ENCODE assay signal across 9 cellular contexts in the genomic region with DNA sequence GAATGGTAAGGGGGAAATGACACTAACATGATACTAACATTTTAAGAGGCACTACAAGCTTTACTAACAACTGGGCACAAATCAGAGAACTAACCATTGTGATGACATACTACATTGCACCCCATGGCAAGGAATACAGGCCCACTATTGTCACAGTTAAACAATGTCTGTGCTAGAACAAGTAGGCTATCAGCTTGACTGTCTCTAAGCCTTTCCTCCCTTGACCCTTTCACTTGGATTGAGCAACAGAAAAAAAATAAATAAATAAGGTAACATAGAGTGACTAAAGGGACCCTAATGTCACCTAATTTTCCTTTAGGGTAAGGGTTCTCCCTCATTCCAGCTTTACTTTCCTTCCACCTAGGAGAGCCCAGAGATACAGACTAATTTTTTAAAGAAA. TPM values are rescaled to one million over a fixed set of nuclear protein-coding genes. Genes with fewer than 3 reads are reported as not detected.
A peak's percentile ranks its signal among the peaks of the same experiment; 100 is the strongest.
DNase-seq lines count a peak whose midpoint lies in the region; ATAC-seq lines count a peak whose summit lies in the region.
"Had no signal": no experiment of that assay in that cellular context is flagged by ENCODE, and none has a peak within 500 bp of the region (broad histone marks: within the 10 kb centered on the region; RNA-seq: fewer than 3 reads in every experiment).

No MANE protein-coding gene starts in this region.

- POLR2A ChIA-PET in activated naive CD8-positive, alpha-beta T cell treated with anti-CD3 and anti-CD28 coated beads, Interleukin-2, amount 10 ng/mL, durations not matched to agents 7 days and 5 days (lab: Charles Lee): interaction anchor here (0.6 to 1.4 kb wide), 5 partner anchors 98 to 155 kb away, joined by 3 to 4 read pairs (median 3); no protein-coding TSS in a partner anchor

- ATAC-seq in activated naive CD8-positive, alpha-beta T cell treated with anti-CD3 and anti-CD28 coated beads, Interleukin-2, amount 10 ng/mL, durations not matched to agents 7 days and 5 days (ENCODE audit: low read depth): no peak
- no peak for ATAC-seq in stimulated activated memory B cell treated with anti-CD40 and anti-IgM and Interleukin-4, amounts not matched to agents 10 μg/mL and 1 μg/mL and 100 μg/mL, for 72 hours
- no peak for ATAC-seq in GM18502 (IDR thresholded peaks at IDR 0.05; ENCODE audit: poor library complexity, unreplicated experiment)
- ATAC-seq in GM19463 (IDR thresholded peaks at IDR 0.05; ENCODE audit: unreplicated experiment): no peak

- H3K27me3 ChIP-seq in HUES48 (ENCODE audit: control insufficient read depth, insufficient read depth, low read length): no peaks in the 10 kb centered on the region
- H3K27me3 ChIP-seq in iPS-20b (ENCODE audit: insufficient read depth, low read length): no peaks in the 10 kb centered on the region

- peak overlapping the region; percentile 95 for H3K4me3 Mint-ChIP-seq in activated naive CD8-positive, alpha-beta T cell treated with anti-CD3 and anti-CD28 coated beads, Interleukin-2, amount 10 ng/mL, durations not matched to agents 7 days and 5 days
- peak overlapping the region; percentile 68 for H3K4me3 Mint-ChIP-seq in stimulated activated memory B cell treated with anti-CD40 and anti-IgM and Interleukin-4, amounts not matched to agents 10 μg/mL and 1 μg/mL and 100 μg/mL, for 72 hours

- H3K9me3 Mint-ChIP-seq in activated naive CD8-positive, alpha-beta T cell treated with anti-CD3 and anti-CD28 coated beads, Interleukin-2, amount 10 ng/mL, durations not matched to agents 7 days and 5 days: no peaks in the 10 kb centered on the region
- no peaks in the 10 kb centered on the region for H3K9me3 Mint-ChIP-seq in stimulated activated memory B cell treated with anti-CD40 and anti-IgM and Interleukin-4, amounts not matched to agents 10 μg/mL and 1 μg/mL and 100 μg/mL, for 72 hours

- H3K4me3 ChIP-seq in HUES48 (ENCODE audit: low read depth, low read length): peak overlapping the region; percentile 30; the same call in 1 of the 2 replicates
- H3K4me3 ChIP-seq in iPS-20b (ENCODE audit: low read length): peak overlapping the region; percentile 84; the same call in 1 of the 2 replicates

- peak overlapping the region; percentile 75 for H3K27ac Mint-ChIP-seq in activated naive CD8-positive, alpha-beta T cell treated with anti-CD3 and anti-CD28 coated beads, Interleukin-2, amount 10 ng/mL, durations not matched to agents 7 days and 5 days
- H3K27ac Mint-ChIP-seq in stimulated activated memory B cell treated with anti-CD40 and anti-IgM and Interleukin-4, amounts not matched to agents 10 μg/mL and 1 μg/mL and 100 μg/mL, for 72 hours: peak overlapping the region; percentile 84

- peaks cover 60% of the 10 kb centered on the region for H3K4me1 Mint-ChIP-seq in activated naive CD8-positive, alpha-beta T cell treated with anti-CD3 and anti-CD28 coated beads, Interleukin-2, amount 10 ng/mL, durations not matched to agents 7 days and 5 days
- H3K4me1 Mint-ChIP-seq in stimulated activated memory B cell treated with anti-CD40 and anti-IgM and Interleukin-4, amounts not matched to agents 10 μg/mL and 1 μg/mL and 100 μg/mL, for 72 hours: peaks cover 50% of the 10 kb centered on the region

- H3K9me3 ChIP-seq in HUES48 (ENCODE audit: control insufficient read depth, insufficient read depth, low read length): no peaks in the 10 kb centered on the region
- no peaks in the 10 kb centered on the region for H3K9me3 ChIP-seq in iPS-20b (ENCODE audit: insufficient read depth, low read depth, low read length)

- H3K36me3 ChIP-seq in HUES48 (ENCODE audit: control insufficient read depth, insufficient read depth, low read length) (peaks cover 80% of the 10 kb centered on the region), iPS-20b (ENCODE audit: insufficient read depth, low read depth, low read length) (peaks cover 86% of the 10 kb centered on the region)

- H3K36me3 Mint-ChIP-seq in activated naive CD8-positive, alpha-beta T cell treated with anti-CD3 and anti-CD28 coated beads, Interleukin-2, amount 10 ng/mL, durations not matched to agents 7 days and 5 days: peaks cover 70% of the 10 kb centered on the region
- peaks cover 66% of the 10 kb centered on the region for H3K36me3 Mint-ChIP-seq in stimulated activated memory B cell treated with anti-CD40 and anti-IgM and Interleukin-4, amounts not matched to agents 10 μg/mL and 1 μg/mL and 100 μg/mL, for 72 hours

- H3K27ac ChIP-seq in HUES48 (ENCODE audit: low read depth, low read length): no peak overlapping the region
- no peak overlapping the region for H3K27ac ChIP-seq in iPS-20b (ENCODE audit: low read length)

- H3K27me3 Mint-ChIP-seq in activated naive CD8-positive, alpha-beta T cell treated with anti-CD3 and anti-CD28 coated beads, Interleukin-2, amount 10 ng/mL, durations not matched to agents 7 days and 5 days: no peaks in the 10 kb centered on the region
- H3K27me3 Mint-ChIP-seq in stimulated activated memory B cell treated with anti-CD40 and anti-IgM and Interleukin-4, amounts not matched to agents 10 μg/mL and 1 μg/mL and 100 μg/mL, for 72 hours: no peaks in the 10 kb centered on the region

- H3K4me1 ChIP-seq in HUES48 (ENCODE audit: control insufficient read depth, insufficient read depth, low read length) (peaks cover 25% of the 10 kb centered on the region), iPS-20b (ENCODE audit: insufficient read depth, low read length) (peaks cover 14% of the 10 kb centered on the region; the same call in 1 of the 2 replicates)

- H3K9ac ChIP-seq in HUES48 (ENCODE audit: low read depth, low read length) (no peak overlapping the region), iPS-20b (ENCODE audit: low read depth, low read length) (no peak overlapping the region)

- DNase-seq in activated naive CD8-positive, alpha-beta T cell treated with anti-CD3 and anti-CD28 coated beads, Interleukin-2, amount 10 ng/mL, durations not matched to agents 7 days and 5 days: no peak
- DNase-seq in activated gamma-delta T cell treated with Interleukin-2 at 50 U/mL for 16 hours (no peak), NCI-H2107 treated with DMSO at 0.1 percent for 48 hours (lab: John Stamatoyannopoulos, UW; ENCODE audit: unreplicated experiment) (no peak)
- DNase-seq: NCI-H187 treated with DMSO at 0.1 percent for 48 hours had no signal

RNA-seq across cellular contexts. Expression of a gene that starts 4.4 kb away (rescaled TPM):
- 100 to 1,000 TPM; 227 to 253 TPM for total RNA-seq in activated naive CD8-positive, alpha-beta T cell treated with anti-CD3 and anti-CD28 coated beads, Interleukin-2, amount 10 ng/mL, durations not matched to agents 7 days and 5 days
